8 cellular contexts compared by ENCODE assay signal in the genomic region with DNA sequence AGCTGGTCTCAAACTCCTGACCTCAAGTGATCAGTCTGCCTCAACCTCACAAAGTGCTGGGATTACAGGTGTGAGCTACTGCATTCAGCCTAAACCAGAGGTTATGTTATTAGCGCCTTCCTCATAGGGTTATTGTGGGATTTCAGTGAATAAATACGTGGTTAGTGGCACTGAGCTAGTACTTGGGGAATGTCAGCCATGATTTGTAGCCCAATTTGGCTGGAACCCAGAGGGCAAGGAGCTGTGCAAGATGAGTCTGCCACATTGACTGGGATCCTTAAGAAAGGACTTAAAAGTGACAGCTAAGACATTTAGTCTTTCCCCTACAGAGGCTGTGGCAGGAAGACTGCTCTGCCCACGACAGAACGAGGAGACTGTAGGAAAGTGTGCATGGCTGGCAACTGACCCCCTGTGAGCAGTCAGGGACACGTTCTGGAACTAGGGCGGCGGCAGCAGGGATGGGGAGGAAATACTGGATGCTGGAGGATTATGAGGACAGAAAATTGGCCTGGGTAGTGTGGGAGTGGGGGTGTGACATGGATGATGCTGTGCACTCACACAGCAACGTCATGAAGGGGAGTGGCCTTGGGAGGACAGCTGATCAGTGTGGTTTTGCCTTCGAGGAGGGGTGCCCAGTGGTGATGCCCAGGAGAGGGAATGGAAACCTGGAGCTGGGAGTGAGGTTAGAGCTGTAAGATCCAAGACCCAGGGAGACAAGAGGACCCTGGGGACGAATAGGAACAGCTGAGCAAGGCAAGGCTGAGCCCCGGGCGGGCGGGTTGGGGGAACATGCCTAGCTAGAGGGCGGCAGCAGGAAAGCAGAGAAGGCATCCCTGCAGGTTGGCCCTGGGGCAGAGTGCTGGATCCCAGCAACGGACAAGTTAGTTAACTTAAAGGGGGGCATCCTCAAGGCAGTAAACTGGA. TPM values are rescaled to one million over a fixed set of nuclear protein-coding genes. Genes with fewer than 3 reads are reported as not detected.
DNase-seq lines count a peak whose midpoint lies in the region; ATAC-seq and TF ChIP-seq lines count a peak whose summit lies in the region.

No MANE protein-coding gene starts in this region.

- peaks cover 8% of the 10 kb centered on the region for H3K27me3 Mint-ChIP-seq in activated CD4-positive, alpha-beta T cell treated with anti-CD3 and anti-CD28 coated beads, Interleukin-2, amount 10 ng/mL, durations not matched to agents 24 days and 14 days

- peak overlapping the region; percentile 75 for H3K4me3 Mint-ChIP-seq in activated CD4-positive, alpha-beta T cell treated with anti-CD3 and anti-CD28 coated beads, Interleukin-2, amount 10 ng/mL, durations not matched to agents 24 days and 14 days

- WGBS in lower leg skin, 2 donors, result 3 to 7% methylated on average over 15 of the region's 15 CpGs

- DNase-seq in SIG-M5 treated with dmso at 0.1 percent for 504 hours (lab: John Stamatoyannopoulos, UW; ENCODE audit: unreplicated experiment), result peak; percentile 68
- no peak for DNase-seq in SIG-M5 (lab: John Stamatoyannopoulos, UW)
- DNase-seq in NCI-H345 (lab: John Stamatoyannopoulos, UW), result peak; percentile 93
- peak; percentile 87 for DNase-seq in activated CD4-positive, alpha-beta T cell treated with anti-CD3 and anti-CD28 coated beads, Interleukin-2, amount 10 ng/mL, durations not matched to agents 24 days and 14 days
- peak; percentile 68 to 94 (median 92) for DNase-seq in dorsolateral prefrontal cortex
- peak; percentile 80 to 96 for DNase-seq in lower leg skin (ENCODE audit: low spot score in 2 of 2)
- peak; percentile 61 for DNase-seq in stimulated activated CD4-positive, alpha-beta T cell treated with anti-CD3 and anti-CD28 coated beads, Interleukin-4, amount 100 ng/mL, for 1 hour

- TF ChIP-seq POLR2A in lower leg skin (IDR thresholded peaks at IDR 0.05), result no peak

- H3K4me3 ChIP-seq in dorsolateral prefrontal cortex, result peak overlapping the region; percentile 44 to 97 (median 80)
- no peak overlapping the region for H3K4me3 ChIP-seq in lower leg skin (ENCODE audit: low read depth, poor library complexity, severe bottlenecking)

- peak in 8 of 56 donors; percentile 13 to 32 (median 17) for TF ChIP-seq CTCF in dorsolateral prefrontal cortex (IDR thresholded peaks at IDR 0.05 in 54 of 56, conservative IDR thresholded peaks at IDR 0.05 in 2 of 56; ENCODE audit: low read depth in 1 of 56, partially characterized antibody in 56 of 56)
- TF ChIP-seq CTCF in lower leg skin (IDR thresholded peaks at IDR 0.05), result no peak

- H3K27ac Mint-ChIP-seq in activated CD4-positive, alpha-beta T cell treated with anti-CD3 and anti-CD28 coated beads, Interleukin-2, amount 10 ng/mL, durations not matched to agents 24 days and 14 days, result peak overlapping the region; percentile 42

- peaks cover 48% of the 10 kb centered on the region for H3K4me1 Mint-ChIP-seq in activated CD4-positive, alpha-beta T cell treated with anti-CD3 and anti-CD28 coated beads, Interleukin-2, amount 10 ng/mL, durations not matched to agents 24 days and 14 days

- no peaks in the 10 kb centered on the region for H3K27me3 ChIP-seq in dorsolateral prefrontal cortex

- no peaks in the 10 kb centered on the region for H3K9me3 Mint-ChIP-seq in activated CD4-positive, alpha-beta T cell treated with anti-CD3 and anti-CD28 coated beads, Interleukin-2, amount 10 ng/mL, durations not matched to agents 24 days and 14 days

- H3K27ac ChIP-seq in dorsolateral prefrontal cortex, result peak overlapping the region; percentile 68 to 99 (median 97)

- intact Hi-C loops in activated CD4-positive, alpha-beta T cell treated with anti-CD3 and anti-CD28 coated beads, Interleukin-2, amount 10 ng/mL, durations not matched to agents 24 days and 14 days (cut with micrococcal nuclease), result loop anchor here (2.0 to 5.0 kb wide), 3 partner anchors 45 to 150 kb away; a partner anchor contains a TSS
- intact Hi-C loops in dorsolateral prefrontal cortex (cut with DNase I) (loop anchor here (2.0 to 10.0 kb wide), 4 partner anchors 19 to 173 kb away; a partner anchor contains a TSS), lower leg skin (cut with DNase I; ENCODE audit: low total_unique reads) (no loop called here)

- no peak for ATAC-seq in HG02588 (IDR thresholded peaks at IDR 0.05; ENCODE audit: unreplicated experiment)

- peaks cover 3% of the 10 kb centered on the region for H3K36me3 Mint-ChIP-seq in activated CD4-positive, alpha-beta T cell treated with anti-CD3 and anti-CD28 coated beads, Interleukin-2, amount 10 ng/mL, durations not matched to agents 24 days and 14 days (ENCODE audit: low read depth)

RNA-seq across cellular contexts. Expression of a gene that starts 14.5 kb away (rescaled TPM):
- 158 and 161 TPM in 2 replicates for total RNA-seq in activated CD4-positive, alpha-beta T cell treated with anti-CD3 and anti-CD28 coated beads, Interleukin-2, amount 10 ng/mL, durations not matched to agents 24 days and 14 days
- total RNA-seq in dorsolateral prefrontal cortex (100 to 1,000 TPM; 142 to 353 (median 254) TPM), lower leg skin (100 to 1,000 TPM; 212 to 298 (median 249) TPM)

RNA-seq across cellular contexts. Expression of a gene that starts 14.8 kb away (rescaled TPM):
- total RNA-seq in activated CD4-positive, alpha-beta T cell treated with anti-CD3 and anti-CD28 coated beads, Interleukin-2, amount 10 ng/mL, durations not matched to agents 24 days and 14 days, result 18.7 and 19.0 TPM in 2 replicates
- total RNA-seq in dorsolateral prefrontal cortex (100 to 1,000 TPM in 7 of 120 experiments, 10 to 100 TPM in 113; 52.5 to 122 (median 79.8) TPM), lower leg skin (10 to 100 TPM; 22.5 to 38.3 (median 28.6) TPM)

RNA-seq across cellular contexts. Expression of a gene that starts 19.8 kb away (rescaled TPM):
- total RNA-seq in activated CD4-positive, alpha-beta T cell treated with anti-CD3 and anti-CD28 coated beads, Interleukin-2, amount 10 ng/mL, durations not matched to agents 24 days and 14 days, result 73.3 and 74.3 TPM in 2 replicates
- total RNA-seq in dorsolateral prefrontal cortex (10 to 100 TPM; 11.3 to 30.9 (median 21.5) TPM), lower leg skin (10 to 100 TPM; 48.6 to 76.4 (median 58.8) TPM)

RNA-seq across cellular contexts. Expression of a gene that starts 44.8 kb away (rescaled TPM):
- total RNA-seq in activated CD4-positive, alpha-beta T cell treated with anti-CD3 and anti-CD28 coated beads, Interleukin-2, amount 10 ng/mL, durations not matched to agents 24 days and 14 days, result 1.4 and 1.8 TPM in 2 replicates
- 10 to 100 TPM; 11.9 to 63.9 (median 22.6) TPM for total RNA-seq in dorsolateral prefrontal cortex
- total RNA-seq in lower leg skin, result 1 to 10 TPM; 4.5 to 9.8 (median 5.3) TPM

RNA-seq across cellular contexts. Expression of a gene that starts 55.5 kb away (rescaled TPM):
- 6.8 and 7.2 TPM in 2 replicates for total RNA-seq in activated CD4-positive, alpha-beta T cell treated with anti-CD3 and anti-CD28 coated beads, Interleukin-2, amount 10 ng/mL, durations not matched to agents 24 days and 14 days
- total RNA-seq in dorsolateral prefrontal cortex (1 to 10 TPM in 55 of 120 experiments, under 1 TPM in 57, not detected in 8; 0.33 to 3.1 (median 0.98) TPM), lower leg skin (100 to 1,000 TPM in 1 of 4 donors, 10 to 100 TPM in 3; 41.1 to 101 (median 62.6) TPM)
